In genomic region chr19:48135411-48135810, GRCh38 we compare ENCODE assay signal across 13 cellular contexts. TPM values are rescaled to one million over a fixed set of nuclear protein-coding genes. Genes with fewer than 3 reads are reported as not detected.
DNase-seq lines count a peak whose midpoint lies in the region; ATAC-seq and TF ChIP-seq lines count a peak whose summit lies in the region.
"Had no signal": no experiment of that assay in that cellular context is flagged by ENCODE, and none has a peak within 500 bp of the region (broad histone marks: within the 10 kb centered on the region; RNA-seq: fewer than 3 reads in every experiment).

No MANE protein-coding gene starts in this region.

- 100% methylated on average over 2 of the region's 8 CpGs for WGBS in mammary epithelial cell (ENCODE audit: low coverage, missing lambda C conversion rate)

- dilution Hi-C loops in mammary epithelial cell (cut with HindIII; ENCODE audit: low sequenced_read_pairs), result no loop called here

- in situ Hi-C loops in T47D (cut with HindIII; ENCODE audit: low pct_unique_long_range_greater_than_20kb, low sequenced_read_pairs), result no loop called here
- in situ Hi-C loops in mammary epithelial cell (cut with MboI; ENCODE audit: low sequenced_read_pairs in 2 of 2), result no loop called here

- H3K4me1 ChIP-seq in mammary epithelial cell (ENCODE audit: insufficient read depth, low read length) (no peaks in the 10 kb centered on the region), Karpas-422 (ENCODE audit: low read length) (no peaks in the 10 kb centered on the region)
- H3K4me1 ChIP-seq: Peyer's patch had no signal

- CTCF ChIA-PET in mammary epithelial cell (lab: Charles Lee; ENCODE audit: low non-redundant PET), result no interaction called here

- no peak overlapping the region for H3K4me3 ChIP-seq in mammary epithelial cell (replicated peaks in 1 of 3; ENCODE audit: insufficient read depth in 1 of 3, low read depth in 2 of 3, low read length in 3 of 3)
- H3K4me3 ChIP-seq in Karpas-422 (ENCODE audit: low read length), result no peak overlapping the region
- H3K4me3 ChIP-seq: MG63, Peyer's patch had no signal

- no TSS peak for BruUV-seq in mammary epithelial cell (replicated peaks; lab: Mats Ljungman, UMichigan)

- H3K79me2 ChIP-seq in mammary epithelial cell (ENCODE audit: insufficient read depth, low read length) (no peaks in the 10 kb centered on the region), Karpas-422 (ENCODE audit: low read length) (no peaks in the 10 kb centered on the region)

- ATAC-seq in GM21619 (IDR thresholded peaks at IDR 0.05; ENCODE audit: unreplicated experiment) (no peak), GM19328 (IDR thresholded peaks at IDR 0.05; ENCODE audit: unreplicated experiment) (no peak), HG03135 (IDR thresholded peaks at IDR 0.05; ENCODE audit: unreplicated experiment) (no peak)

- no peaks in the 10 kb centered on the region for H3K9me3 ChIP-seq in mammary epithelial cell (replicated peaks; ENCODE audit: insufficient read depth, low read length)
- H3K9me3 ChIP-seq in Karpas-422 (ENCODE audit: low read length), result no peaks in the 10 kb centered on the region
- H3K9me3 ChIP-seq: MG63, Peyer's patch had no signal

- no peak for TF ChIP-seq CTCF in mammary epithelial cell (conservative IDR thresholded peaks at IDR 0.05 in 1 of 2, IDR thresholded peaks at IDR 0.05 in 1 of 2; ENCODE audit: extremely low read depth in 1 of 2, insufficient read depth in 1 of 2, low read depth in 1 of 2, low read length in 2 of 2)

- no peaks in the 10 kb centered on the region for H3K9me2 ChIP-seq in Karpas-422 (replicated peaks; ENCODE audit: insufficient read depth, low read length)

- peak; percentile 46 to 64 for DNase-seq in T47D (ENCODE audit: low read depth in 1 of 2, low spot score in 1 of 2)
- DNase-seq in mammary epithelial cell, result no peak
- DNase-seq in Karpas-422, result peak; percentile 83
- peak; percentile 34 for DNase-seq in epidermal melanocyte (ENCODE audit: insufficient read length, low spot score)
- DNase-seq in stimulated activated CD8-positive, alpha-beta memory T cell treated with anti-CD3 and anti-CD28 coated beads, Interleukin-4, amount 100 ng/mL, for 24 hours (ENCODE audit: low read depth), result peak; percentile 5
- DNase-seq: activated CD8-positive, alpha-beta memory T cell treated with anti-CD3 and anti-CD28 coated beads for 24 hours; activated naive CD4-positive, alpha-beta T cell; HCEC 1CT; MG63; Peyer's patch had no signal

- no peak overlapping the region for H3K4me2 ChIP-seq in mammary epithelial cell (ENCODE audit: insufficient read depth, low read depth, low read length)
- H3K4me2 ChIP-seq in Karpas-422 (ENCODE audit: low read depth, low read length, poor library complexity, severe bottlenecking), result no peak overlapping the region

- no peak overlapping the region for H3K27ac ChIP-seq in mammary epithelial cell (ENCODE audit: insufficient read depth, low read depth, low read length)
- no peak overlapping the region for H3K27ac ChIP-seq in Karpas-422 (ENCODE audit: low read length)
- H3K27ac ChIP-seq: Peyer's patch had no signal

- H3K27me3 ChIP-seq in mammary epithelial cell (ENCODE audit: insufficient read depth, low read length) (no peaks in the 10 kb centered on the region), Karpas-422 (ENCODE audit: low read length) (no peaks in the 10 kb centered on the region)
- H3K27me3 ChIP-seq: MG63, Peyer's patch had no signal

- no peak overlapping the region for H3K9ac ChIP-seq in mammary epithelial cell (ENCODE audit: insufficient read depth, low read length)
- no peak overlapping the region for H3K9ac ChIP-seq in Karpas-422 (ENCODE audit: low read length)

- intact Hi-C loops in mammary epithelial cell (cut with micrococcal nuclease), result no loop called here

- H3K36me3 ChIP-seq in mammary epithelial cell (ENCODE audit: insufficient read depth, low read length), result peaks cover 6% of the 10 kb centered on the region
- H3K36me3 ChIP-seq in Karpas-422 (ENCODE audit: insufficient read depth, low read length), result no peaks in the 10 kb centered on the region

- H2AFZ ChIP-seq in mammary epithelial cell (ENCODE audit: low read depth, low read length) (no peak overlapping the region), Karpas-422 (ENCODE audit: low read length) (no peak overlapping the region)

- no peaks in the 10 kb centered on the region for H4K20me1 ChIP-seq in mammary epithelial cell (ENCODE audit: insufficient read depth, low read length)
- H4K20me1 ChIP-seq in Karpas-422 (ENCODE audit: insufficient read depth, low read depth, low read length), result no peaks in the 10 kb centered on the region

RNA-seq across cellular contexts. Expression of gene PLA2G4C, which starts 24.8 kb away (rescaled TPM):
- 1 to 10 TPM; 2.7 to 3.2 TPM for total RNA-seq in mammary epithelial cell
- polyA plus RNA-seq in mammary epithelial cell, result 0.28 TPM
- not detected for polyA minus RNA-seq in mammary epithelial cell
- 2.6 and 5.9 TPM in 2 replicates for total RNA-seq in Karpas-422 (2014; rRNA removed; shearing (Covaris generic); ENCODE audit: low replicate concordance)

RNA-seq across cellular contexts. Expression of gene LIG1, which starts 34.7 kb away (rescaled TPM):
- total RNA-seq in mammary epithelial cell, result 10 to 100 TPM; 14.0 to 55.7 TPM
- polyA plus RNA-seq in mammary epithelial cell, result 46.2 TPM
- 32.1 TPM for polyA minus RNA-seq in mammary epithelial cell
- total RNA-seq in Karpas-422 (2014; rRNA removed; shearing (Covaris generic); ENCODE audit: low replicate concordance), result 50.1 and 95.1 TPM in 2 replicates

RNA-seq across cellular contexts. Expression of gene ZSWIM9, which starts 35.1 kb away (rescaled TPM):
- 1 to 10 TPM; 1.8 to 6.4 TPM for total RNA-seq in mammary epithelial cell
- polyA plus RNA-seq in mammary epithelial cell, result 0.36 TPM
- polyA minus RNA-seq in mammary epithelial cell, result 0.21 TPM
- total RNA-seq in Karpas-422 (2014; rRNA removed; shearing (Covaris generic); ENCODE audit: low replicate concordance), result 2.3 and 6.2 TPM in 2 replicates
